Comparison of ENCODE assay signal across 19 cellular contexts in the genomic region with DNA sequence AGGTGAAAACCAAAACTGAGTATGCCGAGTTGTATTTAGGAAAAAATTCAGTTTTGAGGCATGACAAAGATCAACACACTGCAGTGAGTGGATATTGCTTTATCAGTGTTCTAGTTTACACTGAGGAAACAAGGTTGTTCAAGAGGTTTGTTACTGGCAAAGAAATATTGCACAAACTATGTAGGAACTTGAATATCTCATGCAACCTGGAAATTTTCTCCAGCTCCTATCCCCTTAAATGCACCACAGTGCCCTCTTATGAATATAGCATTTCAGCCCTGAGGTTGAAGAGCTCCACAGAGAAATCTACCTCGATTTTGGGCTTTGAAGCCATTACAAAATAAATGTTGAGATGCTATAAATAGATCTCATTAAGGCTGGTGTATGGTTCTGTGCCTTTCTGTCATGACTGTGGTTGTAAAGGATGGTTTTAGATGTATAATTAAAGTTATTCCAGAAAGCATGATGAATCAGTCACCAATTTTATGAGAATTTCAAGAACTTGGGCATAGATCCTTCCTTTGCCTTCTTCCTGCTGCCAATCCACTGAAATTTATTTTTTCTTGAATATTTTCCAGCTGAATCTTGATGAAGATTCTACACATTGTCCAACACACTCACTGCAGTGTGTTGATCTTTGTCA.
"Had no signal": no experiment of that assay in that cellular context is flagged by ENCODE, and none has a peak within 500 bp of the region (broad histone marks: within the 10 kb centered on the region; RNA-seq: fewer than 3 reads in every experiment).

No MANE protein-coding gene starts in this region.

- H3K27me3 ChIP-seq: foreskin keratinocyte, ovary, thyroid gland had no signal

- H3K4me3 Mint-ChIP-seq: activated CD4-positive, alpha-beta memory T cell treated with anti-CD3 and anti-CD28 coated beads for 36 hours; activated CD4-positive, alpha-beta T cell treated with anti-CD3 and anti-CD28 coated beads for 36 hours; activated naive CD8-positive, alpha-beta T cell; activated T-cell treated with anti-CD3 and anti-CD28 coated beads, Interleukin-2, amount 50 U/mL, for 4 hours; stimulated activated memory B cell treated with anti-CD40 and anti-IgM and Interleukin-4, amounts not matched to agents 10 μg/mL and 1 μg/mL and 100 μg/mL, for 72 hours had no signal

- DNase-seq: activated CD4-positive, alpha-beta memory T cell treated with anti-CD3 and anti-CD28 coated beads for 36 hours; activated CD4-positive, alpha-beta T cell treated with anti-CD3 and anti-CD28 coated beads for 36 hours; activated effector memory CD4-positive, alpha-beta T cell treated with anti-CD3 and anti-CD28 coated beads, Interleukin-2, amount 50 U/mL, for 16 hours; activated T-cell treated with anti-CD3 and anti-CD28 coated beads, Interleukin-2, amount 50 U/mL, for 4 hours; amygdala; central memory CD4-positive, alpha-beta T cell; foreskin keratinocyte; head of caudate nucleus; left colon; lower lobe of right lung; midbrain; ovary; T-helper 2 cell; thyroid gland had no signal

- H3K27ac Mint-ChIP-seq: activated CD4-positive, alpha-beta memory T cell treated with anti-CD3 and anti-CD28 coated beads for 36 hours; activated CD4-positive, alpha-beta T cell treated with anti-CD3 and anti-CD28 coated beads for 36 hours; activated naive CD8-positive, alpha-beta T cell; stimulated activated memory B cell treated with anti-CD40 and anti-IgM and Interleukin-4, amounts not matched to agents 10 μg/mL and 1 μg/mL and 100 μg/mL, for 72 hours had no signal

- H3K36me3 Mint-ChIP-seq: activated CD4-positive, alpha-beta memory T cell treated with anti-CD3 and anti-CD28 coated beads for 36 hours; activated naive CD8-positive, alpha-beta T cell; brain; stimulated activated memory B cell treated with anti-CD40 and anti-IgM and Interleukin-4, amounts not matched to agents 10 μg/mL and 1 μg/mL and 100 μg/mL, for 72 hours had no signal

- H3K9me3 Mint-ChIP-seq: activated T-cell treated with anti-CD3 and anti-CD28 coated beads, Interleukin-2, amount 50 U/mL, for 4 hours; neural crest cell; stimulated activated memory B cell treated with anti-CD40 and anti-IgM and Interleukin-4, amounts not matched to agents 10 μg/mL and 1 μg/mL and 100 μg/mL, for 72 hours had no signal

- H3K4me1 ChIP-seq: foreskin keratinocyte, lower lobe of right lung had no signal

- H3K4me1 Mint-ChIP-seq: activated CD4-positive, alpha-beta T cell treated with anti-CD3 and anti-CD28 coated beads for 36 hours had no signal

- H3K36me3 ChIP-seq: lower lobe of right lung, ovary, thyroid gland had no signal

- H3K9me3 ChIP-seq: lower lobe of right lung, ovary, thyroid gland had no signal

- H3K27ac ChIP-seq: coronary artery, foreskin keratinocyte, lower lobe of right lung, ovary, thyroid gland had no signal

- H3K27me3 Mint-ChIP-seq: activated CD4-positive, alpha-beta memory T cell treated with anti-CD3 and anti-CD28 coated beads for 36 hours; activated CD4-positive, alpha-beta T cell treated with anti-CD3 and anti-CD28 coated beads for 36 hours; brain; stimulated activated memory B cell treated with anti-CD40 and anti-IgM and Interleukin-4, amounts not matched to agents 10 μg/mL and 1 μg/mL and 100 μg/mL, for 72 hours had no signal

- H3K4me3 ChIP-seq: lower lobe of right lung, ovary, thyroid gland had no signal
